9 cellular contexts compared by ENCODE assay signal in the genomic region with DNA sequence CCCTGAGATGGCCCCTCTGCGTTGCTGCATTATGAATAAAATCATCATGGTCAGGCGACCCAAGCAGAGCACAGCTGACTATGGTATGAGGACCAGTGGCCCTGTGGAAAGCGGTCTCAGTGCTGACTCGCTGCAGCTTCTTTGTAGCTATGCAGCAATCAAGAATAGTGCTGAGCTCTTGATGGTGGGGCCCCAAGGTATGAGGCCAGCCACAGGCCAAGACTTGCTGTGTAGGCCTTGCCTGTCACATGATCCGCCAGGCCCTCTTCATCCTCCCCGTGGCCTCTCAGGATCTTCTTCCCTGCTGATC. TPM values are rescaled to one million over a fixed set of nuclear protein-coding genes. Genes with fewer than 3 reads are reported as not detected.
"Had no signal": no experiment of that assay in that cellular context is flagged by ENCODE, and none has a peak within 500 bp of the region (broad histone marks: within the 10 kb centered on the region; RNA-seq: fewer than 3 reads in every experiment).

No MANE protein-coding gene starts in this region.

RNA-seq across cellular contexts. Expression of gene HSFX3, which starts 2.2 kb away (rescaled TPM):
- total RNA-seq: HT-29, LHCN-M2, MCF 10A, OCI-LY7, PC-3, Peyer's patch, Right ventricle myocardium inferior, RPMI7951, SJCRH30 had no signal

RNA-seq across cellular contexts. Expression of gene MAGEA9B, which starts 35.4 kb away (rescaled TPM):
- total RNA-seq: HT-29, LHCN-M2, MCF 10A, OCI-LY7, PC-3, Peyer's patch, Right ventricle myocardium inferior, RPMI7951, SJCRH30 had no signal

RNA-seq across cellular contexts. Expression of gene HSFX2, which starts 43.2 kb away (rescaled TPM):
- total RNA-seq: HT-29, LHCN-M2, OCI-LY7, PC-3, Right ventricle myocardium inferior, SJCRH30 had no signal
